In the genomic region with DNA sequence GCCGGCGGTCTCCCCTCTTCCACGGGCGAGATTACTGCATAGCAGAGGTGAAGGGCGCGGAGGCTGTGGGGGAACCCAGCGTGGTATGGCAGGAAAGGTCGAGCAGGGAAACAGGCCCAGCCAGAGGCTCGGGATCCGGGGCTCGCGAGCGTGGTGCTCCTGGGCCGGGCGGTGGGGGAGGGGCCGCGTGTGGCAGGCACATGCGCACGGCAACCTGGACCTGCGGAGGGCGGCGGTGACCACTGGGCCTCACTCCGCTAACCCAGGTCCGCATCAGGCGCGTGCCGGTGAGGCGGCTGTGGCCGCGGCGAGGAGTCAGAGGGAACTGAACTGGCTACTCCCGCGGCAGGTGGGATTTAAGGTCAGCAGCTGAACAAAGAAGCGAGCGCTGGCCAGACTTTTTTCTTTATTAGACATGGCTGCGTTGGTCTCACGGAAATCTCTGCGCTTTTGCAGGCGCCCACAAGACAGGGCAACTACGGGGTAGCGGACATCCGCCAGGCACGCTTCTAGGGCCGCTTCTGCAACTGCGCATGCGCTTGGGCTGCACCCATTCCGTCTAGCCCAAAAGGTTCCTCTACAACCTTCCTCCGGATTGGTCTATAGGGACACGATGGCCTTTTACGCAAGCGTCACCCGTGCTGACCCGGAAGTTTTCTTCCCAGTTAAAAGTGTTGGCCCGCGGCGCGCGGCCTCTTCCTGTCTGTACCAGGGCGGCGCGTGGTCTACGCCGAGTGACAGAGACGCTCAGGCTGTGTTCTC, we compare ENCODE assay signal across 8 cellular contexts. TPM values are rescaled to one million over a fixed set of nuclear protein-coding genes. Genes with fewer than 3 reads are reported as not detected.
DNase-seq lines count a peak whose midpoint lies in the region; ATAC-seq and TF ChIP-seq lines count a peak whose summit lies in the region.

RPS5 (plus strand) TSS at position 694 of the 762 bp plus-strand sequence. CDS start 869 bp downstream, outside the sequence.

- peaks cover 33% of the 10 kb centered on the region for H3K4me1 Mint-ChIP-seq in activated CD4-positive, alpha-beta T cell treated with anti-CD3 and anti-CD28 coated beads for 36 hours

- DNase-seq in Ammon's horn (ENCODE audit: low spot score) (peak; percentile 99), GM19238 (ENCODE audit: insufficient read length, low spot score) (peak; percentile 99), NCI-H524 (lab: John Stamatoyannopoulos, UW) (peak; percentile 97 to 99), choroid plexus epithelial cell (ENCODE audit: low read depth) (peak; percentile 99), kidney glomerular epithelial cell (lab: John Stamatoyannopoulos, UW) (peak; percentile 97)
- DNase-seq in activated CD4-positive, alpha-beta T cell treated with anti-CD3 and anti-CD28 coated beads for 36 hours, result peak; percentile 97
- peak; percentile 90 to 92 for DNase-seq in stimulated activated CD4-positive, alpha-beta T cell treated with anti-CD3 and anti-CD28 coated beads, Interleukin-1b, Interleukin-23, amount 100 ng/mL, for 1 hour (ENCODE audit: low read depth in 2 of 2)

- H3K27me3 Mint-ChIP-seq in activated CD4-positive, alpha-beta T cell treated with anti-CD3 and anti-CD28 coated beads for 36 hours, result no peaks in the 10 kb centered on the region

- peak within 1 kb of the TSS; percentile 96 for H3K4me3 Mint-ChIP-seq in activated CD4-positive, alpha-beta T cell treated with anti-CD3 and anti-CD28 coated beads for 36 hours

- peaks cover 40% of the 10 kb centered on the region for H3K36me3 Mint-ChIP-seq in activated CD4-positive, alpha-beta T cell treated with anti-CD3 and anti-CD28 coated beads for 36 hours (ENCODE audit: low read depth)

- TF ChIP-seq CTCF in choroid plexus epithelial cell (conservative IDR thresholded peaks at IDR 0.05; ENCODE audit: low read depth, low read length), result no peak

- H3K27ac Mint-ChIP-seq in activated CD4-positive, alpha-beta T cell treated with anti-CD3 and anti-CD28 coated beads for 36 hours, result peak within 1 kb of the TSS; percentile 97

- no peaks in the 10 kb centered on the region for H3K9me3 Mint-ChIP-seq in activated CD4-positive, alpha-beta T cell treated with anti-CD3 and anti-CD28 coated beads for 36 hours (ENCODE audit: low read depth)

- intact Hi-C loops in activated CD4-positive, alpha-beta T cell treated with anti-CD3 and anti-CD28 coated beads for 36 hours (cut with DNase I, micrococcal nuclease), result loop anchor here (1.0 to 5.0 kb wide), 18 partner anchors 14 to 384 kb away; partner anchors contain the start of genes ERVK3-1 (in 2 of the 2), ZNF446 (in 2 of the 2), ZNF584 (in 2 of the 2) and MZF1 (in 1 of the 2)

- POLR2A ChIA-PET in activated CD4-positive, alpha-beta T cell treated with anti-CD3 and anti-CD28 coated beads for 36 hours (lab: Charles Lee), result interaction anchor here (1.0 kb wide), 1 partner anchor 25 kb away, joined by 3 read pairs; the partner anchor contains the start of gene ZNF497

- H3K4me3 ChIP-seq in choroid plexus epithelial cell (ENCODE audit: low read depth, low read length), result peak within 1 kb of the TSS; percentile 82

- ATAC-seq in HG03442 (IDR thresholded peaks at IDR 0.05; ENCODE audit: unreplicated experiment), result peak; percentile 84
- peak; percentile 96 for ATAC-seq in activated CD4-positive, alpha-beta T cell treated with anti-CD3 and anti-CD28 coated beads for 36 hours

- CTCF ChIA-PET in activated CD4-positive, alpha-beta T cell treated with anti-CD3 and anti-CD28 coated beads for 36 hours (lab: Charles Lee), result no interaction called here

RNA-seq across cellular contexts. Expression of gene RPS5, which starts in this region (rescaled TPM):
- 1,000 to 10,000 TPM; 1,234 to 1,535 TPM for total RNA-seq in activated CD4-positive, alpha-beta T cell treated with anti-CD3 and anti-CD28 coated beads for 36 hours

Comparison
In these comparisons a context has a peak if more than half of its experiments do, and no peak if none do; other contexts are left out.
1. Peak in every context shown above with its lines: DNase-seq, ATAC-seq and H3K4me3 ChIP-seq.